In genomic region chr7:111571720-111572119, GRCh38 we compare ENCODE assay signal across 36 cellular contexts.
"Had no signal": no experiment of that assay in that cellular context is flagged by ENCODE, and none has a peak within 500 bp of the region (broad histone marks: within the 10 kb centered on the region; RNA-seq: fewer than 3 reads in every experiment).

No MANE protein-coding gene starts in this region.

- H3K4me3 ChIP-seq: MG63 had no signal

- DNase-seq: Karpas-422, Kasumi-1, MG63, MM.1S, MV-4-11, NCI-H1048, NCI-H1092, NCI-H1092 treated with DMSO at 0.1 percent for 48 hours, NCI-H1105, NCI-H1105 treated with DMSO at 0.1 percent for 48 hours, NCI-H1417, NCI-H1417 treated with DMSO at 0.1 percent for 48 hours, NCI-H1436, NCI-H1436 treated with DMSO at 0.1 percent for 48 hours, NCI-H146, NCI-H1694, NCI-H1694 treated with DMSO at 0.1 percent for 48 hours, NCI-H187, NCI-H187 treated with DMSO at 0.1 percent for 48 hours, NCI-H1930, NCI-H2029, NCI-H2029 treated with DMSO at 0.1 percent for 48 hours, NCI-H2081, NCI-H2081 treated with DMSO at 0.1 percent for 48 hours, NCI-H2107, NCI-H2171, NCI-H2171 treated with DMSO at 0.1 percent for 48 hours, NCI-H2227 treated with DMSO at 0.1 percent for 48 hours, NCI-H226, NCI-H345, NCI-H446, NCI-H446 treated with DMSO at 0.1 percent for 48 hours, NCI-H510A, NCI-H510A treated with DMSO at 0.1 percent for 48 hours, NCI-H524, NCI-H524 treated with DMSO at 0.1 percent for 48 hours had no signal

- H3K36me3 ChIP-seq: MG63 had no signal

- H3K9me3 ChIP-seq: MG63 had no signal

- H3K27me3 ChIP-seq: MG63 had no signal
